In genomic region chr20:37226889-37227288, GRCh38 we compare ENCODE assay signal across 17 cellular contexts. TPM values are rescaled to one million over a fixed set of nuclear protein-coding genes. Genes with fewer than 3 reads are reported as not detected.
DNase-seq lines count a peak whose midpoint lies in the region; ATAC-seq, FAIRE-seq and TF ChIP-seq lines count a peak whose summit lies in the region.
"Had no signal": no experiment of that assay in that cellular context is flagged by ENCODE, and none has a peak within 500 bp of the region (broad histone marks: within the 10 kb centered on the region; RNA-seq: fewer than 3 reads in every experiment).

No MANE protein-coding gene starts in this region.

- H3K4me1 ChIP-seq in upper lobe of right lung: peaks cover 4% of the 10 kb centered on the region

- H3K36me3 ChIP-seq in upper lobe of right lung: peaks cover 97% of the 10 kb centered on the region

- no peaks in the 10 kb centered on the region for H3K27me3 ChIP-seq in upper lobe of right lung

- ATAC-seq in Right ventricle myocardium superior (ENCODE audit: poor library complexity) (peak; percentile 65), upper lobe of right lung (peak; percentile 47), GM21390 (IDR thresholded peaks at IDR 0.05; ENCODE audit: unreplicated experiment) (no peak)

- intact Hi-C loops in Right ventricle myocardium superior (cut with DNase I) (no loop called here), upper lobe of right lung (cut with DNase I) (no loop called here)

- in situ Hi-C loops in astrocyte of the cerebellum (cut with HindIII; ENCODE audit: low sequenced_read_pairs) (no loop called here), ACHN (cut with HindIII; ENCODE audit: low pct_ligation_motif_present, low pct_unique_long_range_greater_than_20kb, low sequenced_read_pairs) (no loop called here)

- DNase-seq in astrocyte of the cerebellum (ENCODE audit: low read depth) (peak; percentile 34), Right ventricle myocardium superior (peak; percentile 76), myocyte (ENCODE audit: low read depth) (peak; percentile 66), upper lobe of right lung (no peak), GM12891 (ENCODE audit: insufficient read length, low spot score) (no peak), ACHN (no peak), inferior parietal cortex (ENCODE audit: extremely low spot score) (no peak)
- DNase-seq: activated CD4-positive, alpha-beta T cell treated with anti-CD3 and anti-CD28 coated beads, Interleukin-2, amount 50 U/mL, for 1 hour; NCI-H2029; NCI-H82; retina; RPMI8226 had no signal

- H3K27ac ChIP-seq in upper lobe of right lung: no peak overlapping the region
- H3K27ac ChIP-seq: epithelial cell of prostate, HL-60 had no signal

- no peak for TF ChIP-seq CTCF in astrocyte of the cerebellum (IDR thresholded peaks at IDR 0.05; ENCODE audit: low read depth, low read length, missing control alignments)
- TF ChIP-seq CTCF in upper lobe of right lung (IDR thresholded peaks at IDR 0.05): no peak

- TF ChIP-seq POLR2A in GM12891 (IDR thresholded peaks at IDR 0.05; ENCODE audit: low read depth, low read length): no peak

- H3K9me3 ChIP-seq in upper lobe of right lung: no peaks in the 10 kb centered on the region
- H3K9me3 ChIP-seq: HAP-1 had no signal

- no peak for FAIRE-seq in GM12891 (lab: Jason Lieb, UNC)

- H3K4me3 ChIP-seq in astrocyte of the cerebellum (ENCODE audit: low read depth, low read length) (no peak overlapping the region), upper lobe of right lung (no peak overlapping the region)
- H3K4me3 ChIP-seq: HAP-1 had no signal

TF ChIP-seq in GM12891, 5 proteins besides CTCF, POLR2A, EP300 and RAD21:
- TF ChIP-seq POLR2AphosphoS5 (IDR thresholded peaks at IDR 0.05; ENCODE audit: low read depth, low read length): no peak
- no peak for TF ChIP-seq POU2F2 (IDR thresholded peaks at IDR 0.05; ENCODE audit: low read depth, low read length)
- no peak for TF ChIP-seq PAX5 (IDR thresholded peaks at IDR 0.05; ENCODE audit: insufficient read depth, low read length, severe bottlenecking)
- no peak for TF ChIP-seq SPI1 (IDR thresholded peaks at IDR 0.05; ENCODE audit: low read depth, low read length)
- no peak for TF ChIP-seq TAF1 (IDR thresholded peaks at IDR 0.05; ENCODE audit: low read depth, low read length)

RNA-seq across cellular contexts. Expression of gene GHRH, which starts 34.7 kb away (rescaled TPM):
- total RNA-seq in Right ventricle myocardium superior (0.97 TPM), myocyte (not detected in 2 replicates), upper lobe of right lung (not detected)
- polyA plus RNA-seq in myocyte (2012): not detected
- not detected for polyA plus RNA-seq in GM12891 (2012; ENCODE audit: low read depth, missing spikeins)
- total RNA-seq: T-helper 2 cell treated with Interferon-gamma antibody and Interleukin-4, amounts not matched to agents 100 ng/mL and 5 ng/mL, for 36 hours had no signal

RNA-seq across cellular contexts. Expression of gene MROH8, which starts 47.5 kb away (rescaled TPM):
- total RNA-seq in Right ventricle myocardium superior (3.8 TPM), myocyte (6.6 and 7.0 TPM in 2 replicates), upper lobe of right lung (1.5 TPM)
- polyA plus RNA-seq in myocyte (2012): 4.9 TPM
- 1.6 TPM for polyA plus RNA-seq in GM12891 (2012; ENCODE audit: low read depth, missing spikeins)

RNA-seq across cellular contexts. Expression of gene RPN2, which starts 47.8 kb away (rescaled TPM):
- 86.0 TPM for total RNA-seq in Right ventricle myocardium superior
- total RNA-seq in myocyte: 217 and 252 TPM in 2 replicates
- 213 TPM for polyA plus RNA-seq in myocyte (2012)
- total RNA-seq in upper lobe of right lung: 185 TPM
- polyA plus RNA-seq in GM12891 (2012; ENCODE audit: low read depth, missing spikeins): 106 TPM

Comparison
In these comparisons a context has a peak if more than half of its experiments do, and no peak if none do; other contexts are left out.
1. DNase-seq: peak in astrocyte of the cerebellum (single experiment), Right ventricle myocardium superior (single experiment) and myocyte (single experiment); none in upper lobe of right lung (single experiment), GM12891 (single experiment), ACHN (single experiment) and inferior parietal cortex (single experiment).